1 cellular context compared by ENCODE assay signal in the genomic region with DNA sequence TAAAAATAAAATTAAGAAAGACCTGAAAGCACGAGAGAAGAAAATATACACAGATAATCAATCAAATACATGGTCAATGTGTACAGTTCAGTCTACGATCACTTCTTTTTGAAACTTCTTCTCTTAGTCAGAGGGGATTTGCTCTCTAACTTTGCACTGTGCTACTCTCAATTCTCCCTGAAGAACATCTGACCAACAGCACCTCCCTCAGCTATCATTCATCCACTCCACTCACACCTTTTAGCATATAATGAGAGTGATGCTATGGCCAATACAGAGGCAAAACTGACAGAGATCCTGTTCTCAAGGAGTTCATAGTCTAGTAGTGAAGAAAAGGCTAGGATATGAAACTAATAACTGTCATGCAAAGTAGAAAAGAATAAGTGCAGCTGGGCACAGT.
TF ChIP-seq lines count a peak whose summit lies in the region.

No MANE protein-coding gene starts in this region.

TF ChIP-seq in GM12878, 131 proteins besides CTCF, POLR2A, EP300 and RAD21:
- no peak for TF ChIP-seq IKZF2 (IDR thresholded peaks at IDR 0.05)
- TF ChIP-seq FOXM1 (IDR thresholded peaks at IDR 0.05; ENCODE audit: low read depth, low read length), result no peak
- TF ChIP-seq, protein P1, sequence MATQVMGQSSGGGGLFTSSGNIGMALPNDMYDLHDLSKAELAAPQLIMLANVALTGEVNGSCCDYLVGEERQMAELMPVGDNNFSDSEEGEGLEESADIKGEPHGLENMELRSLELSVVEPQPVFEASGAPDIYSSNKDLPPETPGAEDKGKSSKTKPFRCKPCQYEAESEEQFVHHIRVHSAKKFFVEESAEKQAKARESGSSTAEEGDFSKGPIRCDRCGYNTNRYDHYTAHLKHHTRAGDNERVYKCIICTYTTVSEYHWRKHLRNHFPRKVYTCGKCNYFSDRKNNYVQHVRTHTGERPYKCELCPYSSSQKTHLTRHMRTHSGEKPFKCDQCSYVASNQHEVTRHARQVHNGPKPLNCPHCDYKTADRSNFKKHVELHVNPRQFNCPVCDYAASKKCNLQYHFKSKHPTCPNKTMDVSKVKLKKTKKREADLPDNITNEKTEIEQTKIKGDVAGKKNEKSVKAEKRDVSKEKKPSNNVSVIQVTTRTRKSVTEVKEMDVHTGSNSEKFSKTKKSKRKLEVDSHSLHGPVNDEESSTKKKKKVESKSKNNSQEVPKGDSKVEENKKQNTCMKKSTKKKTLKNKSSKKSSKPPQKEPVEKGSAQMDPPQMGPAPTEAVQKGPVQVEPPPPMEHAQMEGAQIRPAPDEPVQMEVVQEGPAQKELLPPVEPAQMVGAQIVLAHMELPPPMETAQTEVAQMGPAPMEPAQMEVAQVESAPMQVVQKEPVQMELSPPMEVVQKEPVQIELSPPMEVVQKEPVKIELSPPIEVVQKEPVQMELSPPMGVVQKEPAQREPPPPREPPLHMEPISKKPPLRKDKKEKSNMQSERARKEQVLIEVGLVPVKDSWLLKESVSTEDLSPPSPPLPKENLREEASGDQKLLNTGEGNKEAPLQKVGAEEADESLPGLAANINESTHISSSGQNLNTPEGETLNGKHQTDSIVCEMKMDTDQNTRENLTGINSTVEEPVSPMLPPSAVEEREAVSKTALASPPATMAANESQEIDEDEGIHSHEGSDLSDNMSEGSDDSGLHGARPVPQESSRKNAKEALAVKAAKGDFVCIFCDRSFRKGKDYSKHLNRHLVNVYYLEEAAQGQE (IDR thresholded peaks at IDR 0.05; ENCODE audit: low read depth, low read length), result no peak
- no peak for TF ChIP-seq ZNF384 (IDR thresholded peaks at IDR 0.05; ENCODE audit: borderline replicate concordance, low read depth, low read length)
- TF ChIP-seq SMC3 (IDR thresholded peaks at IDR 0.05; ENCODE audit: borderline replicate concordance, low read length), result no peak
- no peak for TF ChIP-seq HDAC6 (IDR thresholded peaks at IDR 0.05; ENCODE audit: unreplicated experiment)
